Comparison of ENCODE assay signal across 1 cellular context in genomic region chr22:46796566-46797195, GRCh38.
TF ChIP-seq lines count a peak whose summit lies in the region.

No MANE protein-coding gene starts in this region.

TF ChIP-seq in H1, 55 proteins besides CTCF, POLR2A, EP300 and RAD21 (continued from another document):
- no peak for TF ChIP-seq PHF8 (conservative IDR thresholded peaks at IDR 0.05; ENCODE audit: low read depth, low read length)
- TF ChIP-seq POU5F1 (IDR thresholded peaks at IDR 0.05; ENCODE audit: low read depth, low read length): no peak
- no peak for TF ChIP-seq YY1 (IDR thresholded peaks at IDR 0.05; ENCODE audit: low read depth, low read length)
- no peak for TF ChIP-seq TEAD4 (IDR thresholded peaks at IDR 0.05; ENCODE audit: low read depth, low read length)
- no peak for TF ChIP-seq TAF1 (IDR thresholded peaks at IDR 0.05; ENCODE audit: low read depth, low read length)
- no peak for TF ChIP-seq USF2 (IDR thresholded peaks at IDR 0.05; ENCODE audit: low read length)
